1 cellular context compared by ENCODE assay signal in the genomic region with DNA sequence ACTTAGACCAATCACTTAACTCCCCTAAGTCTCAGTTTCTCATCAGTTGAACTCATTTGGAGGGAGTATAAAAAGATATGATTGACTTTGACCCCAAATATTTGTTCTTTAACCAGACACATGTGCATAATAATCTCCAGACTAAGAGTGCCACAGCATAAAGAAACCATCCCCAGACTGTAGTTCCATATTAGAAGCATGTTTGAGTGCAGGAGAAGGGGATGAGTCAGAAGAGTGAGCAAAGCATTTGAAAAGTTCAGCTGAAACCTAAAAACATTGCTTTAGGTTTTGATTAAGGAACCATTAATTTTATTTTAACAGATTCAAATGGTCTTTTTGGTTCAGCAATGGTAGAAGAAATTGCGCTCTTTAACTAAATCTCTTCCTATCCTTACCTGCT.
TF ChIP-seq lines count a peak whose summit lies in the region.

No MANE protein-coding gene starts in this region.

TF ChIP-seq in GM12878, 131 proteins besides CTCF, POLR2A, EP300 and RAD21:
- TF ChIP-seq, protein P1, sequence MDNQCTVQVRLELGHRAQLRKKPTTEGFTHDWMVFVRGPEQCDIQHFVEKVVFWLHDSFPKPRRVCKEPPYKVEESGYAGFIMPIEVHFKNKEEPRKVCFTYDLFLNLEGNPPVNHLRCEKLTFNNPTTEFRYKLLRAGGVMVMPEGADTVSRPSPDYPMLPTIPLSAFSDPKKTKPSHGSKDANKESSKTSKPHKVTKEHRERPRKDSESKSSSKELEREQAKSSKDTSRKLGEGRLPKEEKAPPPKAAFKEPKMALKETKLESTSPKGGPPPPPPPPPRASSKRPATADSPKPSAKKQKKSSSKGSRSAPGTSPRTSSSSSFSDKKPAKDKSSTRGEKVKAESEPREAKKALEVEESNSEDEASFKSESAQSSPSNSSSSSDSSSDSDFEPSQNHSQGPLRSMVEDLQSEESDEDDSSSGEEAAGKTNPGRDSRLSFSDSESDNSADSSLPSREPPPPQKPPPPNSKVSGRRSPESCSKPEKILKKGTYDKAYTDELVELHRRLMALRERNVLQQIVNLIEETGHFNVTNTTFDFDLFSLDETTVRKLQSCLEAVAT (IDR thresholded peaks at IDR 0.05): no peak
- no peak for TF ChIP-seq IKZF1 (conservative IDR thresholded peaks at IDR 0.05)
- no peak for TF ChIP-seq PML (IDR thresholded peaks at IDR 0.05; ENCODE audit: low read length)
- no peak for TF ChIP-seq ZNF384 (IDR thresholded peaks at IDR 0.05; ENCODE audit: borderline replicate concordance, low read depth, low read length)
- TF ChIP-seq BACH1 (IDR thresholded peaks at IDR 0.05; ENCODE audit: borderline replicate concordance): no peak
- TF ChIP-seq TCF7 (IDR thresholded peaks at IDR 0.05; ENCODE audit: borderline replicate concordance): no peak
- TF ChIP-seq CHD4 (IDR thresholded peaks at IDR 0.05): no peak
- no peak for TF ChIP-seq HDAC2 (IDR thresholded peaks at IDR 0.05)
- TF ChIP-seq POLR2AphosphoS2 (IDR thresholded peaks at IDR 0.05; ENCODE audit: low read depth, low read length): no peak
- TF ChIP-seq ESRRA (IDR thresholded peaks at IDR 0.05; ENCODE audit: low read length): no peak
- TF ChIP-seq, protein P2, sequence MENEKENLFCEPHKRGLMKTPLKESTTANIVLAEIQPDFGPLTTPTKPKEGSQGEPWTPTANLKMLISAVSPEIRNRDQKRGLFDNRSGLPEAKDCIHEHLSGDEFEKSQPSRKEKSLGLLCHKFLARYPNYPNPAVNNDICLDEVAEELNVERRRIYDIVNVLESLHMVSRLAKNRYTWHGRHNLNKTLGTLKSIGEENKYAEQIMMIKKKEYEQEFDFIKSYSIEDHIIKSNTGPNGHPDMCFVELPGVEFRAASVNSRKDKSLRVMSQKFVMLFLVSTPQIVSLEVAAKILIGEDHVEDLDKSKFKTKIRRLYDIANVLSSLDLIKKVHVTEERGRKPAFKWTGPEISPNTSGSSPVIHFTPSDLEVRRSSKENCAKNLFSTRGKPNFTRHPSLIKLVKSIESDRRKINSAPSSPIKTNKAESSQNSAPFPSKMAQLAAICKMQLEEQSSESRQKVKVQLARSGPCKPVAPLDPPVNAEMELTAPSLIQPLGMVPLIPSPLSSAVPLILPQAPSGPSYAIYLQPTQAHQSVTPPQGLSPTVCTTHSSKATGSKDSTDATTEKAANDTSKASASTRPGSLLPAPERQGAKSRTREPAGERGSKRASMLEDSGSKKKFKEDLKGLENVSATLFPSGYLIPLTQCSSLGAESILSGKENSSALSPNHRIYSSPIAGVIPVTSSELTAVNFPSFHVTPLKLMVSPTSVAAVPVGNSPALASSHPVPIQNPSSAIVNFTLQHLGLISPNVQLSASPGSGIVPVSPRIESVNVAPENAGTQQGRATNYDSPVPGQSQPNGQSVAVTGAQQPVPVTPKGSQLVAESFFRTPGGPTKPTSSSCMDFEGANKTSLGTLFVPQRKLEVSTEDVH (IDR thresholded peaks at IDR 0.05; ENCODE audit: low read depth, partially characterized antibody): no peak
- TF ChIP-seq SIN3A (IDR thresholded peaks at IDR 0.05; ENCODE audit: low read depth, low read length): no peak
- TF ChIP-seq SPI1 (IDR thresholded peaks at IDR 0.05; ENCODE audit: borderline replicate concordance, insufficient read depth, low read depth, low read length): no peak
- TF ChIP-seq, protein P3, sequence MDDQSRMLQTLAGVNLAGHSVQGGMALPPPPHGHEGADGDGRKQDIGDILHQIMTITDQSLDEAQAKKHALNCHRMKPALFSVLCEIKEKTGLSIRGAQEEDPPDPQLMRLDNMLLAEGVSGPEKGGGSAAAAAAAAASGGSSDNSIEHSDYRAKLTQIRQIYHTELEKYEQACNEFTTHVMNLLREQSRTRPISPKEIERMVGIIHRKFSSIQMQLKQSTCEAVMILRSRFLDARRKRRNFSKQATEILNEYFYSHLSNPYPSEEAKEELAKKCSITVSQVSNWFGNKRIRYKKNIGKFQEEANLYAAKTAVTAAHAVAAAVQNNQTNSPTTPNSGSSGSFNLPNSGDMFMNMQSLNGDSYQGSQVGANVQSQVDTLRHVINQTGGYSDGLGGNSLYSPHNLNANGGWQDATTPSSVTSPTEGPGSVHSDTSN (IDR thresholded peaks at IDR 0.05; ENCODE audit: insufficient replicate concordance, low read depth, low read length): no peak
- TF ChIP-seq CHD2 (IDR thresholded peaks at IDR 0.05; ENCODE audit: borderline replicate concordance, low read depth, low read length): no peak
- TF ChIP-seq RAD51 (IDR thresholded peaks at IDR 0.05): no peak
- TF ChIP-seq, protein P4, sequence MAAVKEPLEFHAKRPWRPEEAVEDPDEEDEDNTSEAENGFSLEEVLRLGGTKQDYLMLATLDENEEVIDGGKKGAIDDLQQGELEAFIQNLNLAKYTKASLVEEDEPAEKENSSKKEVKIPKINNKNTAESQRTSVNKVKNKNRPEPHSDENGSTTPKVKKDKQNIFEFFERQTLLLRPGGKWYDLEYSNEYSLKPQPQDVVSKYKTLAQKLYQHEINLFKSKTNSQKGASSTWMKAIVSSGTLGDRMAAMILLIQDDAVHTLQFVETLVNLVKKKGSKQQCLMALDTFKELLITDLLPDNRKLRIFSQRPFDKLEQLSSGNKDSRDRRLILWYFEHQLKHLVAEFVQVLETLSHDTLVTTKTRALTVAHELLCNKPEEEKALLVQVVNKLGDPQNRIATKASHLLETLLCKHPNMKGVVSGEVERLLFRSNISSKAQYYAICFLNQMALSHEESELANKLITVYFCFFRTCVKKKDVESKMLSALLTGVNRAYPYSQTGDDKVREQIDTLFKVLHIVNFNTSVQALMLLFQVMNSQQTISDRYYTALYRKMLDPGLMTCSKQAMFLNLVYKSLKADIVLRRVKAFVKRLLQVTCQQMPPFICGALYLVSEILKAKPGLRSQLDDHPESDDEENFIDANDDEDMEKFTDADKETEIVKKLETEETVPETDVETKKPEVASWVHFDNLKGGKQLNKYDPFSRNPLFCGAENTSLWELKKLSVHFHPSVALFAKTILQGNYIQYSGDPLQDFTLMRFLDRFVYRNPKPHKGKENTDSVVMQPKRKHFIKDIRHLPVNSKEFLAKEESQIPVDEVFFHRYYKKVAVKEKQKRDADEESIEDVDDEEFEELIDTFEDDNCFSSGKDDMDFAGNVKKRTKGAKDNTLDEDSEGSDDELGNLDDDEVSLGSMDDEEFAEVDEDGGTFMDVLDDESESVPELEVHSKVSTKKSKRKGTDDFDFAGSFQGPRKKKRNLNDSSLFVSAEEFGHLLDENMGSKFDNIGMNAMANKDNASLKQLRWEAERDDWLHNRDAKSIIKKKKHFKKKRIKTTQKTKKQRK (IDR thresholded peaks at IDR 0.05; ENCODE audit: low read depth, low read length): no peak
- no peak for TF ChIP-seq LARP7 (IDR thresholded peaks at IDR 0.05)
- no peak for TF ChIP-seq EED (IDR thresholded peaks at IDR 0.05; ENCODE audit: low read depth)
- TF ChIP-seq, protein P5, sequence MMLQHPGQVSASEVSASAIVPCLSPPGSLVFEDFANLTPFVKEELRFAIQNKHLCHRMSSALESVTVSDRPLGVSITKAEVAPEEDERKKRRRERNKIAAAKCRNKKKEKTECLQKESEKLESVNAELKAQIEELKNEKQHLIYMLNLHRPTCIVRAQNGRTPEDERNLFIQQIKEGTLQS (IDR thresholded peaks at IDR 0.05; ENCODE audit: borderline replicate concordance, extremely low read depth, low read depth, low read length): no peak
TF ChIP-seq in GM12878: peak in this region for 0.
